Comparison of ENCODE assay signal across 26 cellular contexts in genomic region chr1:162384116-162384515, GRCh38. TPM values are rescaled to one million over a fixed set of nuclear protein-coding genes. Genes with fewer than 3 reads are reported as not detected.
DNase-seq lines count a peak whose midpoint lies in the region; ATAC-seq and TF ChIP-seq lines count a peak whose summit lies in the region.
"Had no signal": no experiment of that assay in that cellular context is flagged by ENCODE, and none has a peak within 500 bp of the region (broad histone marks: within the 10 kb centered on the region; RNA-seq: fewer than 3 reads in every experiment).

No MANE protein-coding gene starts in this region.

- H3K27me3 Mint-ChIP-seq in MCF 10A (ENCODE audit: insufficient read depth, unreplicated experiment), result no peaks in the 10 kb centered on the region
- peaks cover 8% of the 10 kb centered on the region for H3K27me3 Mint-ChIP-seq in endodermal cell (ENCODE audit: insufficient read depth)
- peaks cover 4% of the 10 kb centered on the region for H3K27me3 Mint-ChIP-seq in neural progenitor cell (ENCODE audit: insufficient read depth, low read depth)

- no peak overlapping the region for H3K4me2 ChIP-seq in neural progenitor cell

- no peaks in the 10 kb centered on the region for H3K4me1 ChIP-seq in breast epithelium
- H3K4me1 ChIP-seq in endodermal cell (ENCODE audit: control insufficient read depth, insufficient read depth, low read length), result peaks cover 9% of the 10 kb centered on the region
- H3K4me1 ChIP-seq in neural progenitor cell, result peaks cover 43% of the 10 kb centered on the region

- CTCF ChIA-PET in MCF 10A (lab: Yijun Ruan, JAX), result interaction anchor here (0.7 to 1.2 kb wide), 7 partner anchors 8 to 343 kb away, joined by 3 to 4 read pairs (median 3); no protein-coding TSS in a partner anchor

- DNase-seq in MCF 10A (ENCODE audit: unreplicated experiment) (no peak), breast epithelium (ENCODE audit: low spot score in 2 of 2) (no peak), endodermal cell (no peak), neural progenitor cell (ENCODE audit: low spot score) (no peak), iPS-NIHi7 (ENCODE audit: extremely low spot score) (no peak), NCI-H526 treated with DMSO at 0.1 percent for 48 hours (lab: John Stamatoyannopoulos, UW) (no peak), kidney tubule cell (ENCODE audit: low spot score) (no peak)
- DNase-seq: Calu3; CD8-positive, alpha-beta memory T cell; DMS153; HCEC 1CT; IMR-90; MV-4-11; NCI-H1105 treated with DMSO at 0.1 percent for 48 hours; NCI-H2081; NCI-H2171; NCI-H345; NCI-H524; NCI-H82; OCI-M1; SJCRH30; SW 1271 had no signal

- BruUV-seq in MCF 10A (replicated peaks; lab: Mats Ljungman, UMichigan), result no TSS peak

- intact Hi-C loops in MCF 10A (cut with micrococcal nuclease), result no loop called here
- intact Hi-C loops in breast epithelium (cut with DNase I; ENCODE audit: low total_unique reads), result no loop called here

- WGBS in endodermal cell (ENCODE audit: insufficient coverage in 1 of 2, insufficient read length in 1 of 2), 2 experiments, result 93 to 100% methylated on average over 3 to 6 of the region's 6 CpGs

- H3K9me3 Mint-ChIP-seq in MCF 10A (ENCODE audit: unreplicated experiment) (no peaks in the 10 kb centered on the region), endodermal cell (no peaks in the 10 kb centered on the region), neural progenitor cell (no peaks in the 10 kb centered on the region)
- H3K9me3 Mint-ChIP-seq: CD8-positive, alpha-beta memory T cell had no signal

- POLR2A ChIA-PET in MCF 10A (lab: Yijun Ruan, JAX), result interaction anchor here (0.6 kb wide), 1 partner anchor 633 kb away, joined by 3 read pairs; no protein-coding TSS in a partner anchor

- H3K9me3 ChIP-seq in breast epithelium, result no peaks in the 10 kb centered on the region
- no peaks in the 10 kb centered on the region for H3K9me3 ChIP-seq in endodermal cell (ENCODE audit: control insufficient read depth, low read length)
- H3K9me3 ChIP-seq in neural progenitor cell (ENCODE audit: low read depth), result no peaks in the 10 kb centered on the region
- H3K9me3 ChIP-seq: SJCRH30 had no signal

- no peaks in the 10 kb centered on the region for H3K36me3 Mint-ChIP-seq in MCF 10A (ENCODE audit: insufficient read depth, unreplicated experiment)
- H3K36me3 Mint-ChIP-seq in endodermal cell (ENCODE audit: low read depth), result peaks cover 3% of the 10 kb centered on the region
- peaks cover 26% of the 10 kb centered on the region for H3K36me3 Mint-ChIP-seq in neural progenitor cell
- H3K36me3 Mint-ChIP-seq: CD8-positive, alpha-beta memory T cell had no signal

- TF ChIP-seq POLR2A in breast epithelium (IDR thresholded peaks at IDR 0.05), result no peak

- H3K27ac Mint-ChIP-seq in MCF 10A (ENCODE audit: low read depth, unreplicated experiment) (peak overlapping the region; percentile 89), endodermal cell (no peak overlapping the region), neural progenitor cell (peak overlapping the region; percentile 90)
- H3K27ac Mint-ChIP-seq: CD8-positive, alpha-beta memory T cell had no signal

- H3K79me2 ChIP-seq in neural progenitor cell (ENCODE audit: low read depth), result no peaks in the 10 kb centered on the region

- TF ChIP-seq CTCF in MCF 10A (IDR thresholded peaks at IDR 0.05; ENCODE audit: unreplicated experiment), result no peak
- TF ChIP-seq CTCF in breast epithelium (IDR thresholded peaks at IDR 0.05), result no peak
- TF ChIP-seq CTCF in endodermal cell (conservative IDR thresholded peaks at IDR 0.05), result no peak
- no peak for TF ChIP-seq CTCF in neural progenitor cell (IDR thresholded peaks at IDR 0.05)

- peaks cover 60% of the 10 kb centered on the region for H3K4me1 Mint-ChIP-seq in MCF 10A (ENCODE audit: insufficient read depth, unreplicated experiment)
- peaks cover 11% of the 10 kb centered on the region for H3K4me1 Mint-ChIP-seq in endodermal cell
- H3K4me1 Mint-ChIP-seq in neural progenitor cell, result peaks cover 58% of the 10 kb centered on the region

- H3K27me3 ChIP-seq in breast epithelium (no peaks in the 10 kb centered on the region), endodermal cell (ENCODE audit: control insufficient read depth, insufficient read depth, low read length, poor library complexity, severe bottlenecking) (no peaks in the 10 kb centered on the region), neural progenitor cell (no peaks in the 10 kb centered on the region)
- H3K27me3 ChIP-seq: SJCRH30 had no signal

- H3K9ac ChIP-seq in endodermal cell (ENCODE audit: extremely low read depth, low read length, poor library complexity, severe bottlenecking) (no peak overlapping the region), neural progenitor cell (no peak overlapping the region)

- H3K4me3 Mint-ChIP-seq in MCF 10A (ENCODE audit: unreplicated experiment), result no peak overlapping the region
- no peak overlapping the region for H3K4me3 Mint-ChIP-seq in endodermal cell
- H3K4me3 Mint-ChIP-seq in neural progenitor cell, result no peak overlapping the region
- H3K4me3 Mint-ChIP-seq: CD8-positive, alpha-beta memory T cell had no signal

- ATAC-seq in GM21515 (IDR thresholded peaks at IDR 0.05; ENCODE audit: unreplicated experiment), result no peak

- H4K20me1 ChIP-seq in neural progenitor cell (ENCODE audit: low read depth), result no peaks in the 10 kb centered on the region

- H3F3A ChIP-seq in neural progenitor cell (ENCODE audit: low read depth), result peaks cover 21% of the 10 kb centered on the region

- H3K4me3 ChIP-seq in breast epithelium (no peak overlapping the region), endodermal cell (ENCODE audit: low read length) (no peak overlapping the region), neural progenitor cell (no peak overlapping the region)
- H3K4me3 ChIP-seq: SJCRH30 had no signal

- no peak overlapping the region for H2AFZ ChIP-seq in neural progenitor cell (replicated peaks)

- no peak overlapping the region for H3K27ac ChIP-seq in breast epithelium
- peak overlapping the region; percentile 45 for H3K27ac ChIP-seq in endodermal cell (ENCODE audit: low read depth, low read length)
- no peak overlapping the region for H3K27ac ChIP-seq in neural progenitor cell
- H3K27ac ChIP-seq: C4-2B, SJCRH30 had no signal

- H3K36me3 ChIP-seq in breast epithelium, result no peaks in the 10 kb centered on the region
- no peaks in the 10 kb centered on the region for H3K36me3 ChIP-seq in endodermal cell (ENCODE audit: control insufficient read depth, insufficient read depth, low read length)
- no peaks in the 10 kb centered on the region for H3K36me3 ChIP-seq in neural progenitor cell
- H3K36me3 ChIP-seq: SJCRH30 had no signal

RNA-seq across cellular contexts. Expression of gene C1orf226, which starts 2.6 kb away (rescaled TPM):
- total RNA-seq in MCF 10A (2022) (3.1 and 3.3 TPM in 2 replicates), breast epithelium (10 to 100 TPM in 2 of 3 donors, 1 to 10 TPM in 1; 4.2 to 21.1 (median 13.8) TPM), endodermal cell (1 to 10 TPM; 5.1 to 6.2 TPM), neural progenitor cell (ENCODE audit: low replicate concordance) (3.9 and 11.3 TPM in 2 replicates)
- 7.3 TPM for polyA plus RNA-seq in endodermal cell (2013, experiment 1 of 2)
- 6.3 TPM for polyA plus RNA-seq in endodermal cell (2013, experiment 2 of 2)
- polyA plus RNA-seq: CD8-positive, alpha-beta memory T cell had no signal

RNA-seq across cellular contexts. Expression of gene SPATA46, which starts 7.5 kb away (rescaled TPM):
- total RNA-seq in MCF 10A (2022) (not detected in 2 replicates), breast epithelium (not detected), endodermal cell (not detected), neural progenitor cell (ENCODE audit: low replicate concordance) (not detected in 2 replicates)
- not detected for polyA plus RNA-seq in endodermal cell (2013, experiment 1 of 2)
- not detected for polyA plus RNA-seq in endodermal cell (2013, experiment 2 of 2)
- total RNA-seq: A172; Calu3; CD8-positive, alpha-beta memory T cell; G401; IMR-90; SJCRH30 had no signal
- polyA plus RNA-seq: CD8-positive, alpha-beta memory T cell; IMR-90 had no signal

RNA-seq across cellular contexts. Expression of gene SH2D1B, which starts 27.8 kb away (rescaled TPM):
- total RNA-seq in MCF 10A (2022), result not detected in 2 replicates
- under 1 TPM in 1 of 3 donors, not detected in 2; 0.33 TPM for total RNA-seq in breast epithelium
- not detected for total RNA-seq in endodermal cell
- not detected for polyA plus RNA-seq in endodermal cell (2013, experiment 1 of 2)
- not detected for polyA plus RNA-seq in endodermal cell (2013, experiment 2 of 2)
- not detected in 2 replicates for total RNA-seq in neural progenitor cell (ENCODE audit: low replicate concordance)
- total RNA-seq: Calu3; CD8-positive, alpha-beta memory T cell; G401; SJCRH30 had no signal
